22 cellular contexts compared by ENCODE assay signal in the genomic region with DNA sequence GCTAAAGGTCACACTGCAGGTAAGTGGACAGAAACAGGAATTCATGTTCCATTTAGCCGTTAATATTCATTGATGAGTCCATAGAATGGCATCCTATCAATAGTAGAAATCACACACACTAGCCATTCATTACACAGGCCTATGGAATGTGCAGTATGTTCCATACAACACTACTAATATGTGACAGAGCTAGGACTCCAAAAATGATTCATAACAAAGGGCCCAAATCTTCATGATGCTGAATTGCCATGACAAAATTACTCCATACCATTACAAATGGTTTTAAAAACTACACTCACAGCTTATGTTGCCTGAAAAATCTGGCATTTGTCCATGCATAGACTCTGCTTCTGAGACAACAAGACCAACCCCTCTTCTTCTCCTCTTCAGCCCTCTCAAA.
DNase-seq lines count a peak whose midpoint lies in the region; ATAC-seq, FAIRE-seq and TF ChIP-seq lines count a peak whose summit lies in the region.
"Had no signal": no experiment of that assay in that cellular context is flagged by ENCODE, and none has a peak within 500 bp of the region (broad histone marks: within the 10 kb centered on the region; RNA-seq: fewer than 3 reads in every experiment).

No MANE protein-coding gene starts in this region.

- ATAC-seq in GM19463 (IDR thresholded peaks at IDR 0.05; ENCODE audit: unreplicated experiment) (no peak), GM21576 (IDR thresholded peaks at IDR 0.05; ENCODE audit: unreplicated experiment) (no peak), GM21381 (IDR thresholded peaks at IDR 0.05; ENCODE audit: unreplicated experiment) (no peak)
- ATAC-seq: activated T-cell treated with anti-CD3 and anti-CD28 coated beads, Interleukin-2, amount 50 U/mL, for 4 hours; HCT116; left lung; mucosa of descending colon; stimulated activated memory B cell treated with anti-CD40 and anti-IgM and Interleukin-4, amounts not matched to agents 10 μg/mL and 1 μg/mL and 100 μg/mL, for 72 hours had no signal

- DNase-seq in AG08396 (ENCODE audit: low spot score) (peak; percentile 52), HTR-8/SVneo (ENCODE audit: insufficient read length, low spot score) (peak; percentile 9), choroid plexus epithelial cell (ENCODE audit: low read depth) (peak; percentile 14), kidney glomerular epithelial cell (lab: John Stamatoyannopoulos, UW) (peak; percentile 7), frontal cortex (ENCODE audit: low spot score in 2 of 2) (no peak)
- DNase-seq: activated CD4-positive, alpha-beta memory T cell treated with anti-CD3 and anti-CD28 coated beads, Interleukin-2, amount 10 ng/mL, durations not matched to agents 7 days and 5 days; activated T-cell treated with anti-CD3 and anti-CD28 coated beads, Interleukin-2, amount 50 U/mL, for 4 hours; central memory CD4-positive, alpha-beta T cell; effector CD4-positive, alpha-beta T cell; left lung; mucosa of descending colon; NCI-H1092; NCI-H2107; NCI-H526; stimulated activated CD4-positive, alpha-beta T cell treated with anti-CD3 and anti-CD28 coated beads, Interleukin-15, amount 100 ng/mL, for 24 hours; T-helper 2 cell; tibial artery had no signal

- TF ChIP-seq CTCF in choroid plexus epithelial cell (conservative IDR thresholded peaks at IDR 0.05; ENCODE audit: low read depth, low read length), result no peak

- no peak overlapping the region for H3K4me3 ChIP-seq in choroid plexus epithelial cell (ENCODE audit: low read depth, low read length)
- H3K4me3 ChIP-seq: left lung, mucosa of descending colon, tibial artery had no signal

- FAIRE-seq in HTR-8/SVneo (lab: Jason Lieb, UNC) (no peak), frontal cortex (lab: Jason Lieb, UNC) (no peak)

Comparison
In these comparisons a context has a peak if more than half of its experiments do, and no peak if none do; other contexts are left out.
1. DNase-seq: peak in AG08396 (single experiment), HTR-8/SVneo (single experiment), choroid plexus epithelial cell (single experiment) and kidney glomerular epithelial cell (single experiment); none in frontal cortex (0 of 2).